Comparison of ENCODE assay signal across 9 cellular contexts in the genomic region with DNA sequence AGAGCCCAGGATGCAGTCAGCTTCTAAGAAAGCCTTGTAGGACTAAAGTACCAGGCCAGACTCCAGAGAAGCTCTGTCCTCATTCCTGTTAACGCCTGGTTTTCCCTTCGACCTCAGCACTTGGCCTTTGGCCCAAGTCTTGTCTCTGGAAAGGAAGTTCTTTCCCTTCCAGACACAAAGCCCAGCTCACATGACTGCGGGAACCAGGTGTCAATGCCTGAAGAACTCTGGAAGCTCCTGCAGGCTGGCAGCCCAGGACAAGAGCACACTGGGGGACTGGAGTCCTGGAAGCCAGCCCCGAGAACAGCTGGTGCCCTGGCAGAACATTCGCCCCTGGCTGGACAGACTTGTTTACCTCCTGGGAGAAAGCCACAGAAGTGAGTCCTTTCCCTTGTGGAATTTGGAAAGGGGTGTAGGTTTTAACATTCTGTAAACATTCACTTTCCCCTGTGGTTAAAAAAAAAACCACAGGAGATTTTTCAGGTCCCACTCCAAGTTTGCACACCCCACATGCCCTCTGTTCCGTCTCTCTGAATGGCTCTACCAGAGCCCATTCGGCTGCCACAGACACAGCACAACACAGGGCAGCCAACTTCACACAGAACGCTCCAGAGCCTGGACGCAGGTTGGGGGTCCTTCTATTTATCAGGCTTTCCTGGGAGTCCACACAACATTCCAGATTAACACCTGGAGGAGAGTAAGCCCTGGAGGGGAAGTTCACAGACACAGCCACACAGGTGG. TPM values are rescaled to one million over a fixed set of nuclear protein-coding genes. Genes with fewer than 3 reads are reported as not detected.
DNase-seq lines count a peak whose midpoint lies in the region; ATAC-seq and TF ChIP-seq lines count a peak whose summit lies in the region.
"Had no signal": no experiment of that assay in that cellular context is flagged by ENCODE, and none has a peak within 500 bp of the region (broad histone marks: within the 10 kb centered on the region; RNA-seq: fewer than 3 reads in every experiment).

No MANE protein-coding gene starts in this region.

- ATAC-seq in IMR-90 (ENCODE audit: low read depth) = peak; percentile 73
- ATAC-seq in HG03378 (IDR thresholded peaks at IDR 0.05; ENCODE audit: unreplicated experiment) = no peak
- no peak for ATAC-seq in HG02852 (IDR thresholded peaks at IDR 0.05; ENCODE audit: unreplicated experiment)
- ATAC-seq in HG02981 (IDR thresholded peaks at IDR 0.05; ENCODE audit: unreplicated experiment) = no peak

- DNase-seq in IMR-90 (peak; percentile 44), breast epithelium (ENCODE audit: low spot score in 2 of 2) (peak; percentile 95 to 98), kidney tubule cell (ENCODE audit: low spot score) (peak; percentile 56), stomach (peak; percentile 93), NCI-H1417 treated with DMSO at 0.1 percent for 48 hours (lab: John Stamatoyannopoulos, UW) (no peak)

- H3K4me1 ChIP-seq in IMR-90 (ENCODE audit: control insufficient read depth, insufficient read depth, low read length) = peaks cover 7% of the 10 kb centered on the region; the same call in 1 of the 2 replicates
- H3K4me1 ChIP-seq in breast epithelium = peaks cover 21 to 31% of the 10 kb centered on the region in 2 donors
- H3K4me1 ChIP-seq in stomach = peaks cover 92 to 100% (median 97%) of the 10 kb centered on the region in 4 donors

- no peak overlapping the region for H3K23ac ChIP-seq in IMR-90 (ENCODE audit: low read depth, low read length)

- H3K27me3 ChIP-seq in IMR-90 (ENCODE audit: control insufficient read depth, insufficient read depth, low read length) (peaks cover 8% of the 10 kb centered on the region), breast epithelium (no peaks in the 10 kb centered on the region), stomach (no peaks in the 10 kb centered on the region)

- TF ChIP-seq POLR2A in IMR-90 (IDR thresholded peaks at IDR 0.05; ENCODE audit: low read depth, low read length) (no peak), breast epithelium (IDR thresholded peaks at IDR 0.05) (no peak), stomach (IDR thresholded peaks at IDR 0.05) (no peak)

- no peak overlapping the region for H2BK120ac ChIP-seq in IMR-90 (ENCODE audit: low read depth, low read length)

- no peak overlapping the region for H2BK5ac ChIP-seq in IMR-90 (ENCODE audit: low read depth, low read length, poor library complexity, severe bottlenecking)

- peaks cover 3% of the 10 kb centered on the region; the same call in 1 of the 2 replicates for H3K9me1 ChIP-seq in IMR-90 (ENCODE audit: insufficient read depth, low read length)

- H2AK5ac ChIP-seq in IMR-90 (ENCODE audit: low read depth, low read length) = no peak overlapping the region

- H2AK9ac ChIP-seq in IMR-90 (replicated peaks; ENCODE audit: low read depth, low read length, poor library complexity) = peak overlapping the region; percentile 23

- TF ChIP-seq EP300 in stomach (IDR thresholded peaks at IDR 0.05) = peak; percentile 64

- no peak overlapping the region for H4K91ac ChIP-seq in IMR-90 (ENCODE audit: insufficient read depth, low read depth, low read length)

- CTCF ChIA-PET in IMR-90 (lab: Yijun Ruan, JAX) = interaction anchor here (1.0 kb wide), 1 partner anchor 20 kb away, joined by 3 read pairs; no protein-coding TSS in a partner anchor

- no TSS peak for BruUV-seq in IMR-90 (replicated peaks; lab: Mats Ljungman, UMichigan)

- H3K4ac ChIP-seq in IMR-90 (ENCODE audit: low read depth, low read length) = no peak overlapping the region

- H4K20me1 ChIP-seq in IMR-90 (ENCODE audit: insufficient read depth, low read length) = no peaks in the 10 kb centered on the region; the same call in 1 of the 2 replicates

- no peaks in the 10 kb centered on the region for H3K36me3 ChIP-seq in IMR-90 (ENCODE audit: control insufficient read depth, insufficient read depth, low read length)
- no peaks in the 10 kb centered on the region for H3K36me3 ChIP-seq in breast epithelium
- peaks cover 0 to 4% (median 0%) of the 10 kb centered on the region in 4 donors for H3K36me3 ChIP-seq in stomach

- H3K4me3 ChIP-seq in IMR-90 (ENCODE audit: insufficient read depth, low read depth, low read length) (no peak overlapping the region), breast epithelium (peak overlapping the region in 1 of 3 donors; percentile 17), stomach (peak overlapping the region in 1 of 4 donors; percentile 1)

- no peak overlapping the region for H4K8ac ChIP-seq in IMR-90 (ENCODE audit: low read depth in 2 of 2, low read length in 2 of 2)

- H3K14ac ChIP-seq in IMR-90 (replicated peaks; ENCODE audit: low read depth, low read length) = no peak overlapping the region

- H2BK20ac ChIP-seq in IMR-90 (ENCODE audit: low read depth, low read length) = no peak overlapping the region

- POLR2A ChIA-PET in IMR-90 (lab: Charles Lee; ENCODE audit: unreplicated experiment) = no interaction called here

- H3K18ac ChIP-seq in IMR-90 (ENCODE audit: low read depth, low read length) = no peak overlapping the region; the same call in 1 of the 2 replicates

- dilution Hi-C loops in IMR-90 (cut with HindIII; ENCODE audit: low sequenced_read_pairs, unreplicated experiment) = no loop called here

- TF ChIP-seq RAD21 in IMR-90 (IDR thresholded peaks at IDR 0.05; ENCODE audit: low read length) = no peak

- H3K9ac ChIP-seq in IMR-90 (ENCODE audit: low read depth, low read length) = no peak overlapping the region

- intact Hi-C loops in IMR-90 (cut with micrococcal nuclease) (loop anchor here (2.0 kb wide), 1 partner anchor 39 kb away; no protein-coding TSS in a partner anchor), breast epithelium (cut with DNase I; ENCODE audit: low total_unique reads) (no loop called here), stomach (cut with DNase I; ENCODE audit: low total_unique reads) (no loop called here)

- H2AFZ ChIP-seq in IMR-90 (replicated peaks; ENCODE audit: low read length, poor library complexity) = peak overlapping the region; percentile 14

- no peaks in the 10 kb centered on the region for H3K79me1 ChIP-seq in IMR-90 (ENCODE audit: low read depth in 1 of 2, low read length in 2 of 2)

- TF ChIP-seq CTCF in IMR-90 (conservative IDR thresholded peaks at IDR 0.05; ENCODE audit: low read depth, low read length) (no peak), breast epithelium (IDR thresholded peaks at IDR 0.05) (peak in 1 of 3 donors; percentile 7), stomach (IDR thresholded peaks at IDR 0.05) (no peak)

- in situ Hi-C loops in IMR-90 (cut with MboI; ENCODE audit: low sequenced_read_pairs) = no loop called here

- no peak overlapping the region for H2BK15ac ChIP-seq in IMR-90 (ENCODE audit: low read depth, low read length)

- no peak overlapping the region for H3K56ac ChIP-seq in IMR-90 (ENCODE audit: extremely low read depth, insufficient read depth, low read length)

- no peaks in the 10 kb centered on the region for H3K9me3 ChIP-seq in IMR-90 (ENCODE audit: control insufficient read depth, insufficient read depth, low read length)
- H3K9me3 ChIP-seq in breast epithelium = no peaks in the 10 kb centered on the region
- no peaks in the 10 kb centered on the region for H3K9me3 ChIP-seq in stomach

- 0% methylated on average over 2 of the region's 9 CpGs; no CpG with 5 or more reads in 1 of the 2 experiments for WGBS in IMR-90 (ENCODE audit: extremely low coverage in 2 of 2, insufficient read length in 1 of 2), 2 experiments
- WGBS in stomach, 5 donors = 10 to 22% (median 16%) methylated on average over 9 of the region's 9 CpGs

- H3K4me2 ChIP-seq in IMR-90 (ENCODE audit: low read depth, low read length) = peak overlapping the region; percentile 1; the same call in 1 of the 2 replicates

- H4K5ac ChIP-seq in IMR-90 (ENCODE audit: low read depth, low read length) = no peak overlapping the region

- H3K27ac ChIP-seq in IMR-90 (ENCODE audit: insufficient read depth, low read length) (peak overlapping the region; percentile 46; the same call in 1 of the 2 replicates), breast epithelium (peak overlapping the region; percentile 79 to 85), stomach (peak overlapping the region; percentile 67 to 86 (median 81))
- H3K27ac ChIP-seq: epithelial cell of prostate had no signal

TF ChIP-seq in IMR-90, 13 proteins besides CTCF, POLR2A, EP300 and RAD21 (continues in another document):
- TF ChIP-seq MXI1 (IDR thresholded peaks at IDR 0.05; ENCODE audit: borderline replicate concordance, low read depth, low read length) = no peak
- no peak for TF ChIP-seq RFX5 (IDR thresholded peaks at IDR 0.05; ENCODE audit: low read depth, low read length)
- TF ChIP-seq MAZ (IDR thresholded peaks at IDR 0.05; ENCODE audit: borderline replicate concordance, low read depth, low read length) = no peak
- no peak for TF ChIP-seq ELK1 (IDR thresholded peaks at IDR 0.05; ENCODE audit: borderline replicate concordance, low read depth, low read length)

RNA-seq across cellular contexts. Expression of gene ACSS1, which starts 18.1 kb away (rescaled TPM):
- 0.56 and 0.72 TPM in 2 replicates for total RNA-seq in IMR-90 (2012; rRNA removed)
- 1.0 and 1.2 TPM in 2 replicates for polyA plus RNA-seq in IMR-90 (2012; rRNA removed)
- polyA plus RNA-seq in IMR-90 (2012; cell fraction: cytosol; rRNA removed) = 0.81 and 1.0 TPM in 2 replicates
- 3.1 and 4.1 TPM in 2 replicates for polyA plus RNA-seq in IMR-90 (2012; cell fraction: nucleus; rRNA removed; ENCODE audit: low replicate concordance)
- total RNA-seq in breast epithelium = 10 to 100 TPM; 17.6 to 38.2 (median 37.4) TPM
- total RNA-seq in stomach = 100 to 1,000 TPM in 1 of 5 donors, 10 to 100 TPM in 3, 1 to 10 TPM in 1; 7.0 to 135 (median 35.6) TPM
- polyA plus RNA-seq in stomach = 10 to 100 TPM; 35.3 to 37.7 (median 35.9) TPM

RNA-seq across cellular contexts. Expression of gene VSX1, which starts 42.1 kb away (rescaled TPM):
- not detected in 2 replicates for total RNA-seq in IMR-90 (2012; rRNA removed)
- not detected in 2 replicates for polyA plus RNA-seq in IMR-90 (2012; rRNA removed)
- polyA plus RNA-seq in IMR-90 (2012; cell fraction: cytosol; rRNA removed) = not detected in 2 replicates
- polyA plus RNA-seq in IMR-90 (2012; cell fraction: nucleus; rRNA removed; ENCODE audit: low replicate concordance) = not detected in 2 replicates
- under 1 TPM in 1 of 3 donors, not detected in 2; 0.44 TPM for total RNA-seq in breast epithelium
- not detected for total RNA-seq in stomach
- under 1 TPM in 1 of 3 donors, not detected in 2; 0.05 TPM for polyA plus RNA-seq in stomach

RNA-seq across cellular contexts. Expression of gene APMAP, which starts 47.3 kb away (rescaled TPM):
- total RNA-seq in IMR-90 (2012; rRNA removed) (67.2 TPM in 2 replicates), breast epithelium (100 to 1,000 TPM in 2 of 3 donors, 10 to 100 TPM in 1; 83.2 to 184 (median 101) TPM), stomach (10 to 100 TPM; 12.3 to 55.6 (median 39.3) TPM)
- polyA plus RNA-seq in IMR-90 (2012; rRNA removed) (86.4 and 88.8 TPM in 2 replicates), stomach (10 to 100 TPM; 14.4 to 29.5 (median 24.8) TPM)
- 61.5 and 74.8 TPM in 2 replicates for polyA plus RNA-seq in IMR-90 (2012; cell fraction: cytosol; rRNA removed)
- 24.2 and 39.6 TPM in 2 replicates for polyA plus RNA-seq in IMR-90 (2012; cell fraction: nucleus; rRNA removed; ENCODE audit: low replicate concordance)
